ENCODE assay signal across 28 cellular contexts in genomic region chr15:94677202-94677790, GRCh38.
DNase-seq lines count a peak whose midpoint lies in the region; TF ChIP-seq lines count a peak whose summit lies in the region.
"Had no signal": no experiment of that assay in that cellular context is flagged by ENCODE, and none has a peak within 500 bp of the region (broad histone marks: within the 10 kb centered on the region; RNA-seq: fewer than 3 reads in every experiment).

No MANE protein-coding gene starts in this region.

- H3K36me3 ChIP-seq in mammary epithelial cell (ENCODE audit: insufficient read depth, low read length): no peaks in the 10 kb centered on the region
- H3K36me3 ChIP-seq in vagina: no peaks in the 10 kb centered on the region
- H3K36me3 ChIP-seq: BLaER1, gastrocnemius medialis, ovary, upper lobe of right lung had no signal

- CTCF ChIA-PET in mammary epithelial cell (lab: Charles Lee; ENCODE audit: low non-redundant PET): no interaction called here

- H3K27me3 ChIP-seq in mammary epithelial cell (ENCODE audit: insufficient read depth, low read length) (no peaks in the 10 kb centered on the region), vagina (no peaks in the 10 kb centered on the region)
- H3K27me3 ChIP-seq: BLaER1, gastrocnemius medialis, ovary had no signal

- no peak for TF ChIP-seq CTCF in mammary epithelial cell (conservative IDR thresholded peaks at IDR 0.05 in 1 of 2, IDR thresholded peaks at IDR 0.05 in 1 of 2; ENCODE audit: extremely low read depth in 1 of 2, insufficient read depth in 1 of 2, low read depth in 1 of 2, low read length in 2 of 2)
- TF ChIP-seq CTCF in vagina (IDR thresholded peaks at IDR 0.05): no peak

- TF ChIP-seq POLR2A in vagina (IDR thresholded peaks at IDR 0.05): no peak

- H3K9ac ChIP-seq in mammary epithelial cell (ENCODE audit: insufficient read depth, low read length): peak overlapping the region; percentile 39
- H3K9ac ChIP-seq: BLaER1 had no signal

- dilution Hi-C loops in mammary epithelial cell (cut with HindIII; ENCODE audit: low sequenced_read_pairs): no loop called here

- intact Hi-C loops in mammary epithelial cell (cut with micrococcal nuclease) (loop anchor here (1.0 to 10.0 kb wide), 2 partner anchors 114 to 1478 kb away; no protein-coding TSS in a partner anchor), vagina (cut with DNase I) (no loop called here)

- peak; percentile 12 for DNase-seq in NCI-H82 (lab: John Stamatoyannopoulos, UW)
- DNase-seq in NCI-H82 treated with DMSO at 0.1 percent for 48 hours (lab: John Stamatoyannopoulos, UW; ENCODE audit: unreplicated experiment): no peak
- DNase-seq in NCI-H524 (lab: John Stamatoyannopoulos, UW): peak; percentile 27 to 52
- peak; percentile 96 for DNase-seq in mammary epithelial cell
- DNase-seq in vagina (ENCODE audit: extremely low spot score in 2 of 2): no peak
- DNase-seq in islet precursor cell: no peak
- no peak for DNase-seq in stimulated activated CD4-positive, alpha-beta T cell treated with anti-CD3 and anti-CD28 coated beads, Interleukin-15, amount 100 ng/mL, for 24 hours
- DNase-seq in Kasumi-1 (lab: John Stamatoyannopoulos, UW): no peak
- DNase-seq: ACHN; activated CD4-positive, alpha-beta T cell treated with anti-CD3 and anti-CD28 coated beads for 36 hours; activated gamma-delta T cell; erythroblast; gastrocnemius medialis; HCEC 1CT; kidney; mucosa of descending colon; NCI-H1436 treated with DMSO at 0.1 percent for 48 hours; NCI-H446; nephron progenitor cell; retina; stimulated activated CD4-positive, alpha-beta T cell treated with anti-CD3 and anti-CD28 coated beads, Interleukin-2, amount 100 ng/mL, for 48 hours; substantia nigra; T-helper 2 cell; upper lobe of right lung had no signal

- H3K4me2 ChIP-seq in mammary epithelial cell (ENCODE audit: insufficient read depth, low read depth, low read length): peak overlapping the region; percentile 73
- H3K4me2 ChIP-seq: BLaER1 had no signal

- H3K9me3 ChIP-seq in mammary epithelial cell (replicated peaks; ENCODE audit: insufficient read depth, low read length) (no peaks in the 10 kb centered on the region), vagina (no peaks in the 10 kb centered on the region)
- H3K9me3 ChIP-seq: BLaER1, gastrocnemius medialis, mucosa of descending colon, ovary, upper lobe of right lung had no signal

- H3K27ac ChIP-seq in mammary epithelial cell (ENCODE audit: insufficient read depth, low read depth, low read length) (peak overlapping the region; percentile 84), vagina (no peak overlapping the region)
- H3K27ac ChIP-seq: BLaER1, gastrocnemius medialis, HL-60, ovary, SK-N-MC, upper lobe of right lung had no signal

- no TSS peak for BruUV-seq in mammary epithelial cell (replicated peaks; lab: Mats Ljungman, UMichigan)

- no peaks in the 10 kb centered on the region for H4K20me1 ChIP-seq in mammary epithelial cell (ENCODE audit: insufficient read depth, low read length)
- H4K20me1 ChIP-seq: BLaER1 had no signal

- peak overlapping the region; percentile 66 for H2AFZ ChIP-seq in mammary epithelial cell (ENCODE audit: low read depth, low read length)

- in situ Hi-C loops in mammary epithelial cell (cut with MboI; ENCODE audit: low sequenced_read_pairs in 2 of 2): loop anchor here (10.0 kb wide), 2 partner anchors 338 to 348 kb away; no protein-coding TSS in a partner anchor

- H3K4me3 ChIP-seq in mammary epithelial cell (replicated peaks in 1 of 3; ENCODE audit: insufficient read depth in 1 of 3, low read depth in 2 of 3, low read length in 3 of 3): peak overlapping the region in 2 of 3 experiments; percentile 21 to 33
- H3K4me3 ChIP-seq in vagina: no peak overlapping the region
- H3K4me3 ChIP-seq: BLaER1, gastrocnemius medialis, mucosa of descending colon, ovary, SK-N-MC, upper lobe of right lung had no signal

- 3% methylated on average over 9 of the region's 9 CpGs for WGBS in mammary epithelial cell (ENCODE audit: low coverage, missing lambda C conversion rate)

- H3K4me1 ChIP-seq in mammary epithelial cell (ENCODE audit: insufficient read depth, low read length) (peaks cover 42% of the 10 kb centered on the region), vagina (peaks cover 2% of the 10 kb centered on the region)
- H3K4me1 ChIP-seq: BLaER1, upper lobe of right lung had no signal

- no peaks in the 10 kb centered on the region for H3K79me2 ChIP-seq in mammary epithelial cell (ENCODE audit: insufficient read depth, low read length)

Comparison
In these comparisons a context has a peak if more than half of its experiments do, and no peak if none do; other contexts are left out.
1. DNase-seq: peak in NCI-H82 (single experiment), NCI-H524 (2 of 2) and mammary epithelial cell (single experiment); none in NCI-H82 treated with DMSO at 0.1 percent for 48 hours (single experiment), vagina (0 of 2), islet precursor cell (single experiment), stimulated activated CD4-positive, alpha-beta T cell treated with anti-CD3 and anti-CD28 coated beads, Interleukin-15, amount 100 ng/mL, for 24 hours (single experiment) and Kasumi-1 (0 of 2).
2. H3K4me3 ChIP-seq: peak in mammary epithelial cell (2 of 3); none in vagina (0 of 2).